Comparison of ENCODE assay signal across 1 cellular context in the genomic region with DNA sequence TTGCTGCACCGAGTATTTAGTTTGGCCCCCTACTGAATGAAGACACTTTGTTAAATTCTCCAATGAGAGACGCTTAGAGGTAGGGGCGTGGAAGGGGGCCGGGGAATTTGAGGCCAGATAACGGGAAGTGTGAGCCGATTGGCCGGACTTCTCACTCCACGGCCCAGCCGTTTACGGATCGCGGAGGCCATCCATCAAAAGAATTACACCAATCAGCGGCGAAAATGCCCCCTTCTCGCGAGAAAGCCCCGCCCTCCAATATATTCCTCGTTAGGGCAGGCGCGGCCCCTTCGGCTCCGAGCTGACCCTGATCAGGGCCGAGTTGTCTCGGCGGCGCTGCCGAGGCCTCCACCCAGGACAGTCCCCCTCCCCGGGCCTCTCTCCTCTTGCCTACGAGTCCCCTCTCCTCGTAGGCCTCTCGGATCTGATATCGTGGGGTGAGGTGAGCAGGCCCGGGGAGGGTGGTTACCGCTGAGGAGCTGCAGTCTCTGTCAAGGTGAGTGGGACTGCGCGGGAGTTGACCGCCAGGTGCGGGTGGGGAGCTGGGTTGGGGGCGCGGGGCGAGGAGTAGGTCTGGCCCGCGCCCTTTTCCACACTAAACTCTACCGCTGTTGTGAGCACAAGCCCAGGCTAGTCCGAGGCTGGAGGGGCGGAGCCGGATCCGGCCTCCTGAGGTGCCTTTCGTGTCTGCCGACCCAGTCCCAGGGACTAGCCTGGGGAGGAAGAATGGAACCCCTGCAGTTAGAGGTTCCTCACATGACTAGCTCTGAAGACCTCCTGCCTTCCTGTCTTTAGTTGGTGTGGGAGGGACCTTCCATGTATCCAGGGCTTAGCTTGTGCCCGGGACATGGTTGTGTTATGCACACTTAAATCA.
TF ChIP-seq lines count a peak whose summit lies in the region.

Gene CCNG1, plus strand, starts transcription at position 287 of the 874 bp plus-strand sequence. CDS start 1,662 bp downstream, outside the sequence.

TF ChIP-seq in HepG2, 621 proteins besides CTCF, POLR2A, EP300 and RAD21 (continued from another document and continues in another):
- TF ChIP-seq MTERF4 (CRISPR knock-in tag; IDR thresholded peaks at IDR 0.05): 0 out of 2 replicates have a peak, but pooled peaks have one; percentile 53
- no peak for TF ChIP-seq ZNF10 (CRISPR knock-in tag; IDR thresholded peaks at IDR 0.05; ENCODE audit: borderline replicate concordance, low read depth)
- TF ChIP-seq ZBTB8A (CRISPR knock-in tag; IDR thresholded peaks at IDR 0.05; ENCODE audit: borderline replicate concordance, low read depth): no peak
- TF ChIP-seq SP1 (IDR thresholded peaks at IDR 0.05): no peak
- peak; percentile 53; the same call in 1 of the 2 replicates for TF ChIP-seq SP1 (CRISPR knock-in tag; IDR thresholded peaks at IDR 0.05)
- no peak; the same call in 1 of the 2 replicates for TF ChIP-seq MED13 (CRISPR knock-in tag; IDR thresholded peaks at IDR 0.05)
- no peak for TF ChIP-seq MTA3 (CRISPR knock-in tag; IDR thresholded peaks at IDR 0.05)
- TF ChIP-seq DZIP1 (CRISPR knock-in tag; IDR thresholded peaks at IDR 0.05): no peak
- peak; percentile 80 for TF ChIP-seq ZNF781 (CRISPR knock-in tag; IDR thresholded peaks at IDR 0.05; ENCODE audit: borderline replicate concordance, not compliant biosample characterization)
- TF ChIP-seq REXO4 (CRISPR knock-in tag; IDR thresholded peaks at IDR 0.05; ENCODE audit: borderline replicate concordance): no peak
- TF ChIP-seq, protein P1, sequence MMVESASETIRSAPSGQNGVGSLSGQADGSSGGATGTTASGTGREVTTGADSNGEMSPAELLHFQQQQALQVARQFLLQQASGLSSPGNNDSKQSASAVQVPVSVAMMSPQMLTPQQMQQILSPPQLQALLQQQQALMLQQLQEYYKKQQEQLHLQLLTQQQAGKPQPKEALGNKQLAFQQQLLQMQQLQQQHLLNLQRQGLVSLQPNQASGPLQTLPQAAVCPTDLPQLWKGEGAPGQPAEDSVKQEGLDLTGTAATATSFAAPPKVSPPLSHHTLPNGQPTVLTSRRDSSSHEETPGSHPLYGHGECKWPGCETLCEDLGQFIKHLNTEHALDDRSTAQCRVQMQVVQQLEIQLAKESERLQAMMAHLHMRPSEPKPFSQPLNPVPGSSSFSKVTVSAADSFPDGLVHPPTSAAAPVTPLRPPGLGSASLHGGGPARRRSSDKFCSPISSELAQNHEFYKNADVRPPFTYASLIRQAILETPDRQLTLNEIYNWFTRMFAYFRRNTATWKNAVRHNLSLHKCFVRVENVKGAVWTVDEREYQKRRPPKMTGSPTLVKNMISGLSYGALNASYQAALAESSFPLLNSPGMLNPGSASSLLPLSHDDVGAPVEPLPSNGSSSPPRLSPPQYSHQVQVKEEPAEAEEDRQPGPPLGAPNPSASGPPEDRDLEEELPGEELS (CRISPR knock-in tag; IDR thresholded peaks at IDR 0.05): peak; percentile 47; the same call in 1 of the 2 replicates
- peak; percentile 52; the same call in 1 of the 2 replicates for TF ChIP-seq TOPORS (CRISPR knock-in tag; IDR thresholded peaks at IDR 0.05)
- TF ChIP-seq MIXL1 (CRISPR knock-in tag; IDR thresholded peaks at IDR 0.05): peak; percentile 80
- TF ChIP-seq CCDC6 (CRISPR knock-in tag; IDR thresholded peaks at IDR 0.05): peak; percentile 62; the same call in 1 of the 2 replicates
- 0 out of 2 replicates have a peak, but pooled peaks have one; percentile 91 for TF ChIP-seq ZNF430 (CRISPR knock-in tag; IDR thresholded peaks at IDR 0.05)
- TF ChIP-seq, protein P2, sequence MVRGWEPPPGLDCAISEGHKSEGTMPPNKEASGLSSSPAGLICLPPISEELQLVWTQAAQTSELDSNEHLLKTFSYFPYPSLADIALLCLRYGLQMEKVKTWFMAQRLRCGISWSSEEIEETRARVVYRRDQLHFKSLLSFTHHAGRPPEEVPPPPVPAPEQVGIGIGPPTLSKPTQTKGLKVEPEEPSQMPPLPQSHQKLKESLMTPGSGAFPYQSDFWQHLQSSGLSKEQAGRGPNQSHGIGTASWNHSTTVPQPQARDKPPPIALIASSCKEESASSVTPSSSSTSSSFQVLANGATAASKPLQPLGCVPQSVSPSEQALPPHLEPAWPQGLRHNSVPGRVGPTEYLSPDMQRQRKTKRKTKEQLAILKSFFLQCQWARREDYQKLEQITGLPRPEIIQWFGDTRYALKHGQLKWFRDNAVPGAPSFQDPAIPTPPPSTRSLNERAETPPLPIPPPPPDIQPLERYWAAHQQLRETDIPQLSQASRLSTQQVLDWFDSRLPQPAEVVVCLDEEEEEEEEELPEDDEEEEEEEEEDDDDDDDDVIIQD (CRISPR knock-in tag; IDR thresholded peaks at IDR 0.05; ENCODE audit: low read depth): peak; percentile 99
- no peak for TF ChIP-seq ZNF646 (CRISPR knock-in tag; IDR thresholded peaks at IDR 0.05)
- TF ChIP-seq SPEN (CRISPR knock-in tag; IDR thresholded peaks at IDR 0.05; ENCODE audit: low read depth): peak; percentile 81
- TF ChIP-seq SP5 (CRISPR knock-in tag; IDR thresholded peaks at IDR 0.05; ENCODE audit: borderline replicate concordance, low read depth): peak; percentile 64; the same call in 1 of the 2 replicates
- TF ChIP-seq MED8 (CRISPR knock-in tag; IDR thresholded peaks at IDR 0.05; ENCODE audit: insufficient replicate concordance): peak; percentile 52
- TF ChIP-seq ZNF614 (CRISPR knock-in tag; IDR thresholded peaks at IDR 0.05; ENCODE audit: borderline replicate concordance): peak; percentile 23; the same call in 1 of the 2 replicates
- TF ChIP-seq ZNF251 (CRISPR knock-in tag; IDR thresholded peaks at IDR 0.05): no peak
- peak; percentile 56 for TF ChIP-seq PAXIP1 (CRISPR knock-in tag; conservative IDR thresholded peaks at IDR 0.05)
- 0 out of 2 replicates have a peak, but pooled peaks have one; percentile 1 for TF ChIP-seq RFXAP (CRISPR knock-in tag; IDR thresholded peaks at IDR 0.05; ENCODE audit: borderline replicate concordance)
- TF ChIP-seq, protein P3, sequence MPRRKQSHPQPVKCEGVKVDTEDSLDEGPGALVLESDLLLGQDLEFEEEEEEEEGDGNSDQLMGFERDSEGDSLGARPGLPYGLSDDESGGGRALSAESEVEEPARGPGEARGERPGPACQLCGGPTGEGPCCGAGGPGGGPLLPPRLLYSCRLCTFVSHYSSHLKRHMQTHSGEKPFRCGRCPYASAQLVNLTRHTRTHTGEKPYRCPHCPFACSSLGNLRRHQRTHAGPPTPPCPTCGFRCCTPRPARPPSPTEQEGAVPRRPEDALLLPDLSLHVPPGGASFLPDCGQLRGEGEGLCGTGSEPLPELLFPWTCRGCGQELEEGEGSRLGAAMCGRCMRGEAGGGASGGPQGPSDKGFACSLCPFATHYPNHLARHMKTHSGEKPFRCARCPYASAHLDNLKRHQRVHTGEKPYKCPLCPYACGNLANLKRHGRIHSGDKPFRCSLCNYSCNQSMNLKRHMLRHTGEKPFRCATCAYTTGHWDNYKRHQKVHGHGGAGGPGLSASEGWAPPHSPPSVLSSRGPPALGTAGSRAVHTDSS (CRISPR knock-in tag; conservative IDR thresholded peaks at IDR 0.05): no peak
- TF ChIP-seq FOXC1 (CRISPR knock-in tag; IDR thresholded peaks at IDR 0.05; ENCODE audit: borderline replicate concordance): no peak; the same call in 1 of the 2 replicates
- TF ChIP-seq FOXP1 (IDR thresholded peaks at IDR 0.05): no peak
- TF ChIP-seq FOXP1 (CRISPR knock-in tag; IDR thresholded peaks at IDR 0.05): no peak
- TF ChIP-seq NONO (IDR thresholded peaks at IDR 0.05): no peak
- TF ChIP-seq NONO (CRISPR knock-in tag; conservative IDR thresholded peaks at IDR 0.05): peak; percentile 61; the same call in 1 of the 2 replicates
- peak; percentile 66; the same call in 1 of the 2 replicates for TF ChIP-seq HIVEP1 (CRISPR knock-in tag; IDR thresholded peaks at IDR 0.05)
- no peak for TF ChIP-seq ZFP62 (CRISPR knock-in tag; IDR thresholded peaks at IDR 0.05)
- peak; percentile 55 for TF ChIP-seq IRF2 (CRISPR knock-in tag; IDR thresholded peaks at IDR 0.05)
